ENCODE assay signal across 9 cellular contexts in the genomic region with DNA sequence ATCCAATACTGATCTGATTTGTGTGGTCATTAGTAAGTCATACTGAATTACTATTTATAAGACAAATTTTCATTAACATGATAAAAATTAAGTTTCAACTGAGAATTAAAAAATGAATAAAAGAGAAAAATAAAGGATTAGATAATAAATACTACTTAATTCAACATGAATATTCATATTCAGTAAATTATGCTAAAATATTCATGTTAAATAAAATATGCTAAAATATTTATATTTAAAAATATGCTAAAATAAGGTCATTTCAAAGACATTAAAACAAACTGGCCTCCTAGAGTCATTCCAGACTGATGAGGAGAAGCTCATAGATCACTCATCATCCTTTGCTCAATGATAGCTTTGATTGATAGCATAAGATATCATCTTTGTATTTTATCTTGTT.
"Had no signal": no experiment of that assay in that cellular context is flagged by ENCODE, and none has a peak within 500 bp of the region (broad histone marks: within the 10 kb centered on the region; RNA-seq: fewer than 3 reads in every experiment).

No MANE protein-coding gene starts in this region.

- DNase-seq: GM23248, GOT3, H7, HFFc6 had no signal

- H3K4me3 Mint-ChIP-seq: HFFc6, IgD-negative memory B cell had no signal

- H3K27ac Mint-ChIP-seq: HFFc6, IgD-negative memory B cell had no signal

- H3K4me3 ChIP-seq: GM23248, HAP-1 had no signal

- H3K36me3 Mint-ChIP-seq: IgD-negative memory B cell had no signal

- H3K27ac ChIP-seq: GM23248, HL-60 had no signal

- H3K9ac ChIP-seq: GM23248 had no signal

- FAIRE-seq: HepG2 had no signal

- H3K9me3 ChIP-seq: HAP-1 had no signal

- ATAC-seq: HCT116, HepG2 had no signal

- H3K36me3 ChIP-seq: HAP-1 had no signal
